8 cellular contexts compared by ENCODE assay signal in the genomic region with DNA sequence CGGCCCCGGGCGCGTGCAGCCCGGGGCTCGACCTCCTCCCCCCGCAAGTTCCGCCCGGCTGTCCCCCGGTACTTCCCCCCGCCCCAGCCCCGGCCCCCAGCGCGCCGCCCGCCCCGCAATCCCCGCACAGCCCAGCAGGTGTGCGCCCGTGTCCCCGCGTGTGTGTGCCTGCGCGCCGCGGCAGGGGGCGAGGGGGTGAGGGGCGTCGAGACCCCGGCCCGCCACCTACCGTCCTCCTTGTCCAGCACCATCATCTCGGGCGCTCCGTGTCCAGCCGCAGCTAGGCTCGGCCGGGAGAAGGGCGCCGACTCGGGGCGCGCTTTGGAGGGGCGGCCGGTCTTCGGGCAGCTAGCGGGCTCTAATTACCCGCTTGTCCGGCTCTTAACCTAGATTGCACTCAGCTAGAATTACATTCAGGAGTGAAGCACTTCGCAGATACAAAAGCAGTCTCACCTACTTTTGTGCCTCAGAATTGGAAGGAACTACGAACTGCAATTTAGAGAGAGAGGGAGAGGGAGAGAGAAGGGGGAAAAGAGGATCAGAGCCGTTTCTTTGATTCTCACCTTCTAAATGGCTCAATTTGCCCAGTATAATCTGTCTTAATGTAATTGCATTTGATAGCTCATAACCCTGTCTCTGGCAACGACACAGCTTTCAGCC. TPM values are rescaled to one million over a fixed set of nuclear protein-coding genes. Genes with fewer than 3 reads are reported as not detected.
DNase-seq lines count a peak whose midpoint lies in the region; ATAC-seq, FAIRE-seq and TF ChIP-seq lines count a peak whose summit lies in the region.

No MANE protein-coding gene starts in this region.

- no peak for DNase-seq in CD4-positive, CD25-positive, alpha-beta regulatory T cell
- no peak for DNase-seq in HFFc6
- DNase-seq in activated CD4-positive, CD25-positive, alpha-beta regulatory T cell treated with anti-CD3 and anti-CD28 coated beads, Interleukin-2, amount 50 U/mL, for 72 hours: peak; percentile 27
- DNase-seq in smooth muscle cell (lab: John Stamatoyannopoulos, UW; ENCODE audit: unreplicated experiment): no peak
- no peak for DNase-seq in D721Med (ENCODE audit: insufficient read length, low spot score)
- no peak for DNase-seq in NCI-H1048 (lab: John Stamatoyannopoulos, UW)

- peaks cover 0 to 23% (median 8%) of the 10 kb centered on the region in 4 donors for H3K4me1 Mint-ChIP-seq in CD4-positive, CD25-positive, alpha-beta regulatory T cell
- peaks cover 19% of the 10 kb centered on the region for H3K4me1 Mint-ChIP-seq in HFFc6 (ENCODE audit: low read depth)

- no peaks in the 10 kb centered on the region for H4K20me1 ChIP-seq in smooth muscle cell (ENCODE audit: low read depth)

- H3K36me3 Mint-ChIP-seq in CD4-positive, CD25-positive, alpha-beta regulatory T cell: no peaks in the 10 kb centered on the region
- H3K36me3 Mint-ChIP-seq in HFFc6 (ENCODE audit: low read depth): no peaks in the 10 kb centered on the region

- H3K36me3 ChIP-seq in CD4-positive, CD25-positive, alpha-beta regulatory T cell (ENCODE audit: control insufficient read depth, insufficient read depth, low read length): no peaks in the 10 kb centered on the region
- H3K36me3 ChIP-seq in smooth muscle cell (ENCODE audit: low read depth): no peaks in the 10 kb centered on the region

- H3K4me2 ChIP-seq in smooth muscle cell: peak overlapping the region; percentile 96

- TF ChIP-seq CTCF in HFFc6 (IDR thresholded peaks at IDR 0.05) (no peak), smooth muscle cell (IDR thresholded peaks at IDR 0.05; ENCODE audit: borderline replicate concordance, insufficient read depth, poor library complexity, severe bottlenecking) (peak; percentile 22), D721Med (IDR thresholded peaks at IDR 0.05; ENCODE audit: insufficient read depth, missing control alignments) (no peak)

- H3K27ac Mint-ChIP-seq in CD4-positive, CD25-positive, alpha-beta regulatory T cell: no peak overlapping the region
- H3K27ac Mint-ChIP-seq in HFFc6: no peak overlapping the region

- H3K79me2 ChIP-seq in smooth muscle cell (ENCODE audit: low read depth): no peaks in the 10 kb centered on the region

- peaks cover 71% of the 10 kb centered on the region for H3K27me3 Mint-ChIP-seq in CD4-positive, CD25-positive, alpha-beta regulatory T cell
- H3K27me3 Mint-ChIP-seq in HFFc6 (ENCODE audit: insufficient read depth): peaks cover 61% of the 10 kb centered on the region

- peaks cover 0 to 4% (median 0%) of the 10 kb centered on the region in 7 donors for H3K9me3 Mint-ChIP-seq in CD4-positive, CD25-positive, alpha-beta regulatory T cell
- H3K9me3 Mint-ChIP-seq in HFFc6: no peaks in the 10 kb centered on the region

- WGBS in smooth muscle cell (ENCODE audit: low lambda C conversion rate): 2% methylated on average over 25 of the region's 53 CpGs

- H3F3A ChIP-seq in smooth muscle cell (ENCODE audit: low read depth): no peaks in the 10 kb centered on the region

- peaks cover 21% of the 10 kb centered on the region for H3K4me1 ChIP-seq in CD4-positive, CD25-positive, alpha-beta regulatory T cell (ENCODE audit: control insufficient read depth, insufficient read depth, low read length, poor library complexity, severe bottlenecking)
- peaks cover 4% of the 10 kb centered on the region for H3K4me1 ChIP-seq in smooth muscle cell (ENCODE audit: low read depth)

- no peak overlapping the region for H3K27ac ChIP-seq in CD4-positive, CD25-positive, alpha-beta regulatory T cell (ENCODE audit: insufficient read depth, low read length, poor library complexity, severe bottlenecking)
- no peak overlapping the region for H3K27ac ChIP-seq in smooth muscle cell (ENCODE audit: low read depth)

- no peak overlapping the region for H3K9ac ChIP-seq in smooth muscle cell (ENCODE audit: low read depth)

- FAIRE-seq in D721Med (lab: Jason Lieb, UNC): no peak

- peak overlapping the region; percentile 71 to 83 (median 80) for H3K4me3 Mint-ChIP-seq in CD4-positive, CD25-positive, alpha-beta regulatory T cell
- peak overlapping the region; percentile 61 for H3K4me3 Mint-ChIP-seq in HFFc6

- H3K27me3 ChIP-seq in CD4-positive, CD25-positive, alpha-beta regulatory T cell (ENCODE audit: control insufficient read depth, insufficient read depth, low read length): peaks cover 11% of the 10 kb centered on the region
- peaks cover 66% of the 10 kb centered on the region for H3K27me3 ChIP-seq in smooth muscle cell (ENCODE audit: low read depth)

- H3K9me3 ChIP-seq in CD4-positive, CD25-positive, alpha-beta regulatory T cell (ENCODE audit: control insufficient read depth in 2 of 2, low read length in 2 of 2): no peaks in the 10 kb centered on the region
- no peaks in the 10 kb centered on the region for H3K9me3 ChIP-seq in smooth muscle cell (replicated peaks; ENCODE audit: low read depth)

- ATAC-seq in CD4-positive, CD25-positive, alpha-beta regulatory T cell (ENCODE audit: low read depth in 2 of 2): peak in 1 of 2 donors; percentile 25
- ATAC-seq in HG03521 (IDR thresholded peaks at IDR 0.05; ENCODE audit: unreplicated experiment): no peak

- peak overlapping the region; percentile 60 for H3K4me3 ChIP-seq in CD4-positive, CD25-positive, alpha-beta regulatory T cell (ENCODE audit: low read depth, low read length)
- H3K4me3 ChIP-seq in iPS-11a (ENCODE audit: low read depth, low read length): peak overlapping the region; percentile 39
- H3K4me3 ChIP-seq in smooth muscle cell: peak overlapping the region; percentile 54

- peak overlapping the region; percentile 1 for H2AFZ ChIP-seq in smooth muscle cell (ENCODE audit: low read depth)

RNA-seq across cellular contexts. Expression of gene LMO1, which starts 0.4 kb away (rescaled TPM):
- total RNA-seq in CD4-positive, CD25-positive, alpha-beta regulatory T cell: not detected
- under 1 TPM in 1 of 4 donors, not detected in 3; 0.24 TPM for polyA plus RNA-seq in CD4-positive, CD25-positive, alpha-beta regulatory T cell
- not detected for total RNA-seq in HFFc6 (2021; fragmentation: NEBNext Ultra II Directional; extraction: Animal tissue kit (Norgen Biotek cat#: 25700))
- total RNA-seq in smooth muscle cell: 1.1 and 8.3 TPM in 2 replicates
- polyA plus RNA-seq in smooth muscle cell: 1.6 and 5.1 TPM in 2 replicates
